Comparison of ENCODE assay signal across 11 cellular contexts in the genomic region with DNA sequence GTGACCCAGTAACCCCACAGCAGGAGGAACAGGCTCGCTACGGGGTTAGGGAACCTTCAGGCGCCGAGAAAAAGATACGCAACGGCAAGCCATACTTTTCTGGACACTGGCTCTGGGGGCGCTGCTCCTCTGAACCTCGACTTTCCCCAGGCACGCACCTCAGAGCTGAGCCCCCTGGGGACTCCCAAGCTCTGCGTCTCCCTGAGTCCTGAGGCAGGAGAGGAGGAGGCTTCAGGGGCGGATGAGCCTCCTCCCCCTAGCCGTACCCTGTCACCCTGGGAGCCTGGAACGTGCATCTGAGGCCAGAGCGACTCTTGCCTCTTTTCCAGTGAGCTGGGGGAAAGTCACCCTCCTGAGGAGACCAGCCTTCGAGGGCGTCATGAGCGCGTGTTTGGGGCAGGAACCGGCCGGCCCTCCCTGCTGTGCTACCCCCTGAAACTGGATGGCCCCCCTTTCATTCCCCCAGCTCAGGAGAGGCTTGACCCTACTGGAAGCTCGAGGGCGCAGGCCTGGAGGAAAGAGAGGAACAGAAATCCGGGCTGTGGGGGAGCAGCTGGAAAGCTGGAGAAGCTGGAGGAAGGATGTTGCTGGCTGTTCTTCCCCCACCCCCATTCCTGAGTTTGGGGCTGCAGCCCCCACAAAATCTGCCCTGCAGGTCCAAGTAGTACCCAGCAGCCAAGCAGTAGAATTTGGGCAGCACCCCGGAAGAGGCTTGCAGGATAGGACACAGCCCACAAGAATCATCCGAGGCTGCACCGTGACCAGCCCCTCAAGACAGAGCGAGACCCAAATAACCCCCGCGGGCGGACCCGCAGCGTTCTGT. TPM values are rescaled to one million over a fixed set of nuclear protein-coding genes. Genes with fewer than 3 reads are reported as not detected.
DNase-seq lines count a peak whose midpoint lies in the region; ATAC-seq, FAIRE-seq and TF ChIP-seq lines count a peak whose summit lies in the region.
"Had no signal": no experiment of that assay in that cellular context is flagged by ENCODE, and none has a peak within 500 bp of the region (broad histone marks: within the 10 kb centered on the region; RNA-seq: fewer than 3 reads in every experiment).

No MANE protein-coding gene starts in this region.

- SMC1A ChIA-PET in GM12878 (lab: Charles Lee; ENCODE audit: uncharacterized antibody, unreplicated experiment): interaction anchor here (0.6 to 2.8 kb wide), 8 partner anchors 9 to 113 kb away, joined by 3 to 21 read pairs (median 4); no protein-coding TSS in a partner anchor

- peaks cover 6% of the 10 kb centered on the region for H3F3A ChIP-seq in SK-N-SH (replicated peaks; ENCODE audit: insufficient read depth)

- no TSS peak for BruUV-seq in GM12878 (replicated peaks; lab: Mats Ljungman, UMichigan)

- DNase-seq in SK-N-SH (no peak), HuH-7.5 (ENCODE audit: low spot score) (peak; percentile 37), GM12878 (ENCODE audit: low read depth, low spot score) (no peak), osteoblast (ENCODE audit: insufficient read length, low spot score, missing footprints) (peak; percentile 62), NCI-H748 (lab: John Stamatoyannopoulos, UW; ENCODE audit: unreplicated experiment) (no peak)
- DNase-seq: activated effector memory CD4-positive, alpha-beta T cell treated with Interleukin-2 at 50 U/mL for 16 hours; esophagus squamous epithelium had no signal

- H3K79me2 ChIP-seq in SK-N-SH (ENCODE audit: insufficient read depth) (no peaks in the 10 kb centered on the region), GM12878 (ENCODE audit: control insufficient read depth, insufficient read depth, low read length) (no peaks in the 10 kb centered on the region), osteoblast (ENCODE audit: insufficient read depth, low read length) (no peaks in the 10 kb centered on the region)

- H3K36me3 ChIP-seq in SK-N-SH (replicated peaks in 1 of 2; ENCODE audit: control insufficient read depth in 1 of 2, insufficient read depth in 2 of 2, low read length in 1 of 2) (no peaks in the 10 kb centered on the region), GM12878 (ENCODE audit: control insufficient read depth in 2 of 2, insufficient read depth in 2 of 2, low read length in 1 of 2) (no peaks in the 10 kb centered on the region), osteoblast (ENCODE audit: insufficient read depth, low read length) (no peaks in the 10 kb centered on the region)
- H3K36me3 ChIP-seq: esophagus squamous epithelium had no signal

- intact Hi-C loops in GM12878 (cut with micrococcal nuclease; ENCODE audit: unreplicated experiment): no loop called here

- H4K20me1 ChIP-seq in SK-N-SH (ENCODE audit: insufficient read depth) (peaks cover 15% of the 10 kb centered on the region; the same call in 1 of the 2 replicates), GM12878 (ENCODE audit: control insufficient read depth, insufficient read depth) (0 out of 2 replicates have a peak, but pooled peaks cover 3% of the 10 kb centered on the region), osteoblast (ENCODE audit: insufficient read depth, low read length) (peaks cover 7% of the 10 kb centered on the region)

- H3K4me2 ChIP-seq in SK-N-SH (peak overlapping the region; percentile 94; the same call in 1 of the 2 replicates), GM12878 (ENCODE audit: control insufficient read depth, insufficient read depth) (0 out of 2 replicates have a peak overlapping the region, but pooled peaks have one; percentile 2), osteoblast (ENCODE audit: insufficient read depth, low read length) (no peak overlapping the region)

- POLR2A ChIA-PET in SK-N-SH (lab: Yijun Ruan, JAX) (interaction anchor here (1.3 to 1.6 kb wide), 3 partner anchors 30 to 113 kb away, joined by 3 to 7 read pairs (median 6); no protein-coding TSS in a partner anchor), GM12878 (lab: Charles Lee) (no interaction called here)

- TF ChIP-seq EP300 in SK-N-SH (IDR thresholded peaks at IDR 0.05; ENCODE audit: borderline replicate concordance in 1 of 2, low read depth in 1 of 2, low read length in 1 of 2): no peak
- no peak for TF ChIP-seq EP300 in GM12878 (IDR thresholded peaks at IDR 0.05; ENCODE audit: borderline replicate concordance in 1 of 2, control insufficient read depth in 1 of 2, low read depth in 2 of 2, low read length in 2 of 2)

- CTCF ChIA-PET in SK-N-SH (lab: Yijun Ruan, JAX) (interaction anchor here (0.8 to 23.0 kb wide), 38 partner anchors 8 to 302 kb away, joined by 3 to 766 read pairs (median 13); partner anchors contain the start of gene POLG), GM12878 (lab: Yijun Ruan, JAX) (interaction anchor here (0.6 to 7.5 kb wide), 45 partner anchors 8 to 400 kb away, joined by 3 to 116 read pairs (median 7); partner anchors contain the start of genes POLG and TICRR)

- no peak for TF ChIP-seq POLR2A in GM12878 (IDR thresholded peaks at IDR 0.05; ENCODE audit: low read depth, low read length)

- H3K9me3 ChIP-seq in SK-N-SH: no peaks in the 10 kb centered on the region
- no peaks in the 10 kb centered on the region for H3K9me3 ChIP-seq in GM12878 (replicated peaks; ENCODE audit: control insufficient read depth, insufficient read depth, low read length)
- H3K9me3 ChIP-seq in osteoblast (ENCODE audit: low read depth, low read length): no peaks in the 10 kb centered on the region
- H3K9me3 ChIP-seq: esophagus squamous epithelium had no signal

- ATAC-seq in SK-N-SH treated with all-trans-retinoic acid at 6 μM for 48 hours (no peak), GM12878 (peak; percentile 10), HG02588 (IDR thresholded peaks at IDR 0.05; ENCODE audit: unreplicated experiment) (no peak), HG03045 (IDR thresholded peaks at IDR 0.05; ENCODE audit: unreplicated experiment) (no peak)

- H3K27ac ChIP-seq in SK-N-SH (ENCODE audit: low read depth in 2 of 2, low read length in 1 of 2): no peak overlapping the region
- H3K27ac ChIP-seq in GM12878 (ENCODE audit: control insufficient read depth, insufficient read depth): no peak overlapping the region
- H3K27ac ChIP-seq in osteoblast (ENCODE audit: low read depth, low read length): no peak overlapping the region
- H3K27ac ChIP-seq: esophagus squamous epithelium, PC-9 had no signal

- no peak overlapping the region for H3K4me3 ChIP-seq in SK-N-SH (ENCODE audit: low read depth in 2 of 2, low read length in 1 of 2)
- H3K4me3 ChIP-seq in GM12878: no peak overlapping the region
- H3K4me3 ChIP-seq in osteoblast (ENCODE audit: insufficient read depth, low read length): no peak overlapping the region

- H2AFZ ChIP-seq in SK-N-SH (ENCODE audit: low read depth) (no peak overlapping the region), GM12878 (ENCODE audit: control insufficient read depth, low read depth, low read length) (no peak overlapping the region), osteoblast (ENCODE audit: low read length) (no peak overlapping the region)

- no peak for FAIRE-seq in GM12878 (lab: Jason Lieb, UNC)

- peaks cover 40% of the 10 kb centered on the region; the same call in 1 of the 2 replicates for H3K27me3 ChIP-seq in SK-N-SH (ENCODE audit: insufficient read depth)
- H3K27me3 ChIP-seq in GM12878 (replicated peaks in 1 of 2; ENCODE audit: control insufficient read depth in 2 of 2, insufficient read depth in 2 of 2, low read length in 1 of 2): peaks cover 13 to 35% of the 10 kb centered on the region in 2 experiments
- H3K27me3 ChIP-seq in osteoblast (ENCODE audit: insufficient read depth, low read length): peaks cover 94% of the 10 kb centered on the region

- no peak for TF ChIP-seq RAD21 in SK-N-SH (IDR thresholded peaks at IDR 0.05; ENCODE audit: low read length)
- TF ChIP-seq RAD21 in GM12878 (IDR thresholded peaks at IDR 0.05; ENCODE audit: insufficient read depth, low read depth, low read length): no peak

- in situ Hi-C loops in GM12878 (cut with MboI): loop anchor here (5.0 kb wide), 1 partner anchor 73 kb away; no protein-coding TSS in a partner anchor

- TF ChIP-seq CTCF in SK-N-SH (IDR thresholded peaks at IDR 0.05) (no peak), GM12878 (IDR thresholded peaks at IDR 0.05 in 2 of 3, conservative IDR thresholded peaks at IDR 0.05 in 1 of 3; ENCODE audit: control insufficient read depth in 2 of 3, extremely low read depth in 1 of 3, insufficient read depth in 1 of 3, low read depth in 3 of 3, low read length in 3 of 3) (peak in 1 of 3 experiments; percentile 0; a peak in 1 of 6 replicates), osteoblast (IDR thresholded peaks at IDR 0.05; ENCODE audit: extremely low read depth, low read depth, low read length) (no peak)

- no peaks in the 10 kb centered on the region for H3K9me2 ChIP-seq in SK-N-SH

- H3K9ac ChIP-seq in SK-N-SH (no peak overlapping the region), GM12878 (ENCODE audit: control insufficient read depth, insufficient read depth, low read length) (no peak overlapping the region)

- peaks cover 0 to 43% of the 10 kb centered on the region in 2 experiments; a peak in 2 of 4 replicates for H3K4me1 ChIP-seq in SK-N-SH (ENCODE audit: control insufficient read depth in 1 of 2, insufficient read depth in 2 of 2, low read depth in 1 of 2, low read length in 1 of 2)
- no peaks in the 10 kb centered on the region for H3K4me1 ChIP-seq in GM12878 (ENCODE audit: control insufficient read depth, insufficient read depth, low read length)
- H3K4me1 ChIP-seq in osteoblast (ENCODE audit: insufficient read depth, low read length): no peaks in the 10 kb centered on the region

- 67% methylated on average over 22 of the region's 32 CpGs for WGBS in SK-N-SH (ENCODE audit: low lambda C conversion rate)
- 6% methylated on average over 27 of the region's 32 CpGs for WGBS in GM12878 (ENCODE audit: insufficient coverage, insufficient replicate concordance, low lambda C conversion rate, missing lambda C conversion rate)

- RAD21 ChIA-PET in GM12878 (lab: Charles Lee; ENCODE audit: unreplicated experiment): interaction anchor here (0.6 to 2.9 kb wide), 12 partner anchors 9 to 221 kb away, joined by 3 to 26 read pairs (median 4); no protein-coding TSS in a partner anchor

RNA-seq across cellular contexts. Expression of gene POLG, which starts 25.1 kb away (rescaled TPM):
- polyA plus RNA-seq in SK-N-SH (2012; rRNA removed) (24.9 and 25.1 TPM in 2 replicates), GM12878 (2011; rRNA removed) (21.1 and 23.8 TPM in 2 replicates), GM12878 (2014; fragmentation: Illumina TruSeq; extraction: Trizol) (24.7 and 35.7 TPM in 2 replicates), GM12878 (2014; fragmentation: Nextera tagmentation; extraction: Ambion mirVana) (10 to 100 TPM; 14.8 to 21.6 TPM), GM12878 (2014; rRNA removed) (41.8 and 46.4 TPM in 2 replicates), GM12878 (2016; fragmentation: Nextera tagmentation; extraction: Ambion mirVana) (10 to 100 TPM; 30.2 to 40.4 TPM)
- polyA plus RNA-seq in SK-N-SH (2012; cell fraction: cytosol; rRNA removed): 13.4 and 18.8 TPM in 2 replicates
- 145 and 160 TPM in 2 replicates for polyA plus RNA-seq in SK-N-SH (2012; cell fraction: nucleus; rRNA removed)
- total RNA-seq in GM12878 (2013; cell fraction: nucleolus; rRNA removed): 122 and 151 TPM in 2 replicates
- total RNA-seq in GM12878 (2014; rRNA removed) (50.5 and 54.8 TPM in 2 replicates), GM12878 (2014; rRNA removed; fragmentation: Illumina TruSeq; extraction: Trizol) (26.3 and 27.3 TPM in 2 replicates), GM12878 (2021) (66.2 and 71.1 TPM in 2 replicates), osteoblast (50.7 and 61.2 TPM in 2 replicates)
- polyA plus RNA-seq in GM12878 (2011; ENCODE audit: low read depth): 29.0 TPM
- polyA plus RNA-seq in GM12878 (2011; cell fraction: cytosol; rRNA removed): 21.0 and 26.9 TPM in 2 replicates
- polyA plus RNA-seq in GM12878 (2011; cell fraction: nucleus; rRNA removed): 186 and 256 TPM in 2 replicates
- 36.6 and 46.1 TPM in 2 replicates for polyA plus RNA-seq in GM12878 (2012)
- 23.7 and 44.0 TPM in 2 replicates for polyA minus RNA-seq in GM12878 (2011; rRNA and poly(A)+ RNA removed)
- polyA minus RNA-seq in GM12878 (2011; cell fraction: cytosol; rRNA and poly(A)+ RNA removed): 13.7 and 22.3 TPM in 2 replicates
- polyA minus RNA-seq in GM12878 (2011; cell fraction: nucleus; rRNA and poly(A)+ RNA removed): 59.7 and 112 TPM in 2 replicates

Comparison
In these comparisons a context has a peak if more than half of its experiments do, and no peak if none do; other contexts are left out.
1. DNase-seq: peak in HuH-7.5 (single experiment) and osteoblast (single experiment); none in SK-N-SH (single experiment), GM12878 (single experiment) and NCI-H748 (single experiment).